8 cellular contexts compared by ENCODE assay signal in the genomic region with DNA sequence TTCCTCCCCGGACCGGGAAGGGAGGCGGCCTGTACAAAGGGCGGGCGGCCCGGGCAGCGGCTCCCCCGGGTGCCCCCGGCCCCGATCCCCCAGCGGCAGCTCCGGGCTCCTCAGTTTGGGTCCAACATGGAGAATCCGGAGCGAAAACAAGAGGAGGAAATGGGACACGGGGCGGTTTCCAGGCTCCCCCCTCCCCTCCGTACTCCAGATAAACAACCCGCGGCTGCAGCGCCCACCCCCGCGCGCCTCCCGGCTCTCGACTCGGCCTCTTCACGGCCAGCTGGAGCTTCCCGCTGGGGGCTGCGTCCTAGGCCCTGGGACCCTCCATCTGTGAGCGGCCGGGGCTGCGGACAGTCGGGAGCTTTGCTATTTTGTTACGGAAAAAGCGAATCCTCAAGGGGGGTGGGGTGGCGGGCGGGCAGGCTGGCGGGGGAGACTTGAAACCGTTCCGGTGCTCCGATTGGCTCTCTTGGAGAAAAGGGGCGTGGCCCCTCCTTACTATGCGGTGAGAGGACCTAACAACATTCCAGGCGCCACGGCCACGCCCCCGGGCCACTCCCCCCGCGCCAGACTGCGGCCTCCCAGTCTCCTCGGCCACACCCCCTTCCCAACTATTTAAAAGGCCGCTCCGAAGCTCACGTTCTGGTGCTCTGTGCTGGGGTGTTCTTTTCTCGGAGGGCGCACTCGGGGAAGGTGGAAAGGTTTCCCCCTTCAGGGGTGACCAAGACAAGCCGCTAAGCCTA. TPM values are rescaled to one million over a fixed set of nuclear protein-coding genes. Genes with fewer than 3 reads are reported as not detected.
DNase-seq lines count a peak whose midpoint lies in the region; ATAC-seq, FAIRE-seq and TF ChIP-seq lines count a peak whose summit lies in the region.

A gene with protein sequence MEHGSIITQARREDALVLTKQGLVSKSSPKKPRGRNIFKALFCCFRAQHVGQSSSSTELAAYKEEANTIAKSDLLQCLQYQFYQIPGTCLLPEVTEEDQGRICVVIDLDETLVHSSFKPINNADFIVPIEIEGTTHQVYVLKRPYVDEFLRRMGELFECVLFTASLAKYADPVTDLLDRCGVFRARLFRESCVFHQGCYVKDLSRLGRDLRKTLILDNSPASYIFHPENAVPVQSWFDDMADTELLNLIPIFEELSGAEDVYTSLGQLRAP (minus strand): TSS at position 153 of the 743 bp plus-strand sequence. CDS start 294 bp downstream, outside the sequence.

- no peaks in the 10 kb centered on the region for H3K9me3 ChIP-seq in A549

- DNase-seq in A549 (ENCODE audit: low read depth in 1 of 2, low spot score in 1 of 2) = peak; percentile 99
- DNase-seq in NCI-H510A (lab: John Stamatoyannopoulos, UW) = peak; percentile 98
- DNase-seq in activated CD4-positive, CD25-positive, alpha-beta regulatory T cell treated with anti-CD3 and anti-CD28 coated beads, Interleukin-2, amount 50 U/mL, for 72 hours = peak; percentile 88
- peak; percentile 99 for DNase-seq in cerebellar cortex (ENCODE audit: low spot score)
- peak; percentile 99 for DNase-seq in iris pigment epithelial cell (ENCODE audit: low read depth)
- peak; percentile 84 to 97 for DNase-seq in stimulated activated CD4-positive, alpha-beta T cell treated with anti-CD3 and anti-CD28 coated beads, Interleukin-12 subunit alpha, Interleukin-12 subunit beta, amount 100 ng/mL, for 24 hours (ENCODE audit: low read depth in 2 of 2)

- peak; percentile 44 for TF ChIP-seq POLR2A in A549 (IDR thresholded peaks at IDR 0.05; ENCODE audit: low read length)

- no peak for TF ChIP-seq CTCF in A549 (IDR thresholded peaks at IDR 0.05)

- no peak for TF ChIP-seq RAD21 in A549 (conservative IDR thresholded peaks at IDR 0.05 in 1 of 2, IDR thresholded peaks at IDR 0.05 in 1 of 2)

- peak within 1 kb of the TSS; percentile 94 for H3K4me2 ChIP-seq in A549

- WGBS in A549 (ENCODE audit: missing lambda C conversion rate) = under 1% methylated on average over 15 of the region's 58 CpGs

- peaks cover 35% of the 10 kb centered on the region for H3K4me1 ChIP-seq in A549

- CTCF ChIA-PET in A549 (lab: Yijun Ruan, JAX) = interaction anchor here (0.7 to 12.2 kb wide), 8 partner anchors 15 to 90 kb away, joined by 3 to 122 read pairs (median 6); no protein-coding TSS in a partner anchor

- no peak for TF ChIP-seq EP300 in A549 (IDR thresholded peaks at IDR 0.05)

- peak within 1 kb of the TSS; percentile 90 to 100 for H3K27ac ChIP-seq in A549

- no peak for FAIRE-seq in A549 (lab: Jason Lieb, UNC)

- peak within 1 kb of the TSS; percentile 97 for H3K4me3 ChIP-seq in A549

- POLR2A ChIA-PET in A549 (lab: Yijun Ruan, JAX) = interaction anchor here (0.6 to 5.4 kb wide), 13 partner anchors 9 to 94 kb away, joined by 3 to 77 read pairs (median 4); a partner anchor contains a TSS

- ATAC-seq in A549 (peak; percentile 66 to 82), GM18907 (IDR thresholded peaks at IDR 0.05; ENCODE audit: unreplicated experiment) (peak; percentile 47), HG03342 (IDR thresholded peaks at IDR 0.05; ENCODE audit: unreplicated experiment) (peak; percentile 33)

TF ChIP-seq in A549, 52 proteins besides CTCF, POLR2A, EP300 and RAD21:
- TF ChIP-seq MAZ (IDR thresholded peaks at IDR 0.05; ENCODE audit: borderline replicate concordance, low read depth, low read length) (peak; percentile 59; the same call in 1 of the 2 replicates), JUN (IDR thresholded peaks at IDR 0.05) (peak in 1 of 2 experiments; percentile 64; a peak in 3 of 5 replicates), CBX8 (IDR thresholded peaks at IDR 0.05) (no peak), POLR2AphosphoS2 (conservative IDR thresholded peaks at IDR 0.05; ENCODE audit: low read length) (no peak), ESRRA (IDR thresholded peaks at IDR 0.05; ENCODE audit: borderline replicate concordance, low read length) (no peak), KDM5A (IDR thresholded peaks at IDR 0.05) (no peak), EHF (CRISPR knock-in tag; IDR thresholded peaks at IDR 0.05) (peak; percentile 22; the same call in 1 of the 2 replicates), GATA3 (IDR thresholded peaks at IDR 0.05; ENCODE audit: borderline replicate concordance) (no peak)
- TF ChIP-seq, protein P1, sequence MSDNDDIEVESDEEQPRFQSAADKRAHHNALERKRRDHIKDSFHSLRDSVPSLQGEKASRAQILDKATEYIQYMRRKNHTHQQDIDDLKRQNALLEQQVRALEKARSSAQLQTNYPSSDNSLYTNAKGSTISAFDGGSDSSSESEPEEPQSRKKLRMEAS (IDR thresholded peaks at IDR 0.05) = peak; percentile 44; the same call in 1 of the 2 replicates
- TF ChIP-seq, protein P2, sequence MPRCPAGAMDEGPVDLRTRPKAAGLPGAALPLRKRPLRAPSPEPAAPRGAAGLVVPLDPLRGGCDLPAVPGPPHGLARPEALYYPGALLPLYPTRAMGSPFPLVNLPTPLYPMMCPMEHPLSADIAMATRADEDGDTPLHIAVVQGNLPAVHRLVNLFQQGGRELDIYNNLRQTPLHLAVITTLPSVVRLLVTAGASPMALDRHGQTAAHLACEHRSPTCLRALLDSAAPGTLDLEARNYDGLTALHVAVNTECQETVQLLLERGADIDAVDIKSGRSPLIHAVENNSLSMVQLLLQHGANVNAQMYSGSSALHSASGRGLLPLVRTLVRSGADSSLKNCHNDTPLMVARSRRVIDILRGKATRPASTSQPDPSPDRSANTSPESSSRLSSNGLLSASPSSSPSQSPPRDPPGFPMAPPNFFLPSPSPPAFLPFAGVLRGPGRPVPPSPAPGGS (IDR thresholded peaks at IDR 0.05) = peak; percentile 46; the same call in 1 of the 3 replicates

RNA-seq across cellular contexts. Expression of the gene that starts here (rescaled TPM):
- polyA plus RNA-seq in A549 (2011; rRNA removed) (87.7 and 114 TPM in 2 replicates), A549 (2017; fragmentation: RNase III; extraction: RNeasy Plus Mini Kit Qiagen cat#74134 plus additional on column Dnase treatment) (26.1 to 34.5 TPM (median 31.3 TPM) in 3 replicates)
- polyA plus RNA-seq in A549 (2012; cell fraction: cytosol; rRNA removed) = 61.9 and 67.6 TPM in 2 replicates
- 45.2 and 53.4 TPM in 2 replicates for polyA plus RNA-seq in A549 (2012; cell fraction: nucleus; rRNA removed)
- 127 and 135 TPM in 2 replicates for polyA minus RNA-seq in A549 (2011; rRNA and poly(A)+ RNA removed)

Comparison
In these comparisons a context has a peak if more than half of its experiments do, and no peak if none do; other contexts are left out.
1. Peak in every context shown above with its lines: DNase-seq, ATAC-seq, H3K4me3 ChIP-seq and H3K27ac ChIP-seq.